ENCODE assay signal across 28 cellular contexts in genomic region chr17:55200904-55201608, GRCh38.
DNase-seq lines count a peak whose midpoint lies in the region; ATAC-seq, FAIRE-seq and TF ChIP-seq lines count a peak whose summit lies in the region.
"Had no signal": no experiment of that assay in that cellular context is flagged by ENCODE, and none has a peak within 500 bp of the region (broad histone marks: within the 10 kb centered on the region; RNA-seq: fewer than 3 reads in every experiment).

No MANE protein-coding gene starts in this region.

- no peak overlapping the region for H2AFZ ChIP-seq in H1 (ENCODE audit: low read length)
- peak overlapping the region; percentile 19 for H2AFZ ChIP-seq in neural cell (ENCODE audit: low read depth, low read length)
- H2AFZ ChIP-seq: PC-9 had no signal

- no peaks in the 10 kb centered on the region for H3K9me2 ChIP-seq in neural cell (ENCODE audit: insufficient read depth, low read length)

- no peak overlapping the region for H2BK5ac ChIP-seq in H1 (ENCODE audit: low read depth, low read length)

- FAIRE-seq in GM12892 (lab: Jason Lieb, UNC): peak; percentile 51
- FAIRE-seq in H1 (lab: Jason Lieb, UNC): peak; percentile 24
- FAIRE-seq: GM18507 had no signal

- no peak overlapping the region for H3K18ac ChIP-seq in H1 (ENCODE audit: extremely low read depth, low read length)

- H3K36me3 ChIP-seq in H1 (ENCODE audit: control insufficient read depth in 2 of 4, insufficient read depth in 4 of 4, low read length in 3 of 4) (no peaks in the 10 kb centered on the region), neural cell (ENCODE audit: insufficient read depth, low read length) (no peaks in the 10 kb centered on the region)
- H3K36me3 ChIP-seq: SJSA1 had no signal

- no peak for TF ChIP-seq RAD21 in H1 (IDR thresholded peaks at IDR 0.05 in 1 of 2, conservative IDR thresholded peaks at IDR 0.05 in 1 of 2; ENCODE audit: low read depth in 2 of 2, low read length in 2 of 2)
- TF ChIP-seq RAD21 in neural cell (conservative IDR thresholded peaks at IDR 0.05): no peak

- H4K20me1 ChIP-seq in H1 (replicated peaks in 1 of 2; ENCODE audit: control insufficient read depth in 1 of 2, insufficient read depth in 2 of 2, low read length in 2 of 2) (no peaks in the 10 kb centered on the region), neural cell (ENCODE audit: insufficient read depth) (no peaks in the 10 kb centered on the region)

- H3K27ac ChIP-seq in H1 (ENCODE audit: low read depth, low read length): no peak overlapping the region
- peak overlapping the region; percentile 70 for H3K27ac ChIP-seq in neural cell (ENCODE audit: low read length)
- H3K27ac ChIP-seq: A549, C4-2B, PC-9, SJSA1 had no signal

- no peak overlapping the region for H4K91ac ChIP-seq in H1 (replicated peaks; ENCODE audit: insufficient read length, low read length)

- no peak overlapping the region for H2BK20ac ChIP-seq in H1 (ENCODE audit: low read length)

- no peaks in the 10 kb centered on the region for H3K9me3 ChIP-seq in H1 (ENCODE audit: insufficient read depth in 2 of 2, low read depth in 1 of 2, low read length in 1 of 2)
- no peaks in the 10 kb centered on the region for H3K9me3 ChIP-seq in neural cell (ENCODE audit: low read length)
- H3K9me3 ChIP-seq: SJSA1 had no signal

- H3K56ac ChIP-seq in H1 (replicated peaks; ENCODE audit: insufficient read length, low read depth, low read length): no peak overlapping the region

- no peaks in the 10 kb centered on the region for H3K23me2 ChIP-seq in H1 (ENCODE audit: low read depth, low read length)

- no peak overlapping the region for H2BK15ac ChIP-seq in H1 (ENCODE audit: low read length)

- H3K4ac ChIP-seq in H1 (replicated peaks; ENCODE audit: insufficient read length, low read depth, low read length): no peak overlapping the region

- no peaks in the 10 kb centered on the region for H3K79me1 ChIP-seq in H1 (ENCODE audit: low read depth, low read length)

- H3K4me3 ChIP-seq in H1 (ENCODE audit: extremely low read depth in 1 of 4, insufficient read depth in 2 of 4, low read depth in 3 of 4, low read length in 4 of 4) (no peak overlapping the region), neural cell (ENCODE audit: low read length) (peak overlapping the region; percentile 44)
- H3K4me3 ChIP-seq: A549, PC-9, SJSA1 had no signal

- no peak overlapping the region for H4K5ac ChIP-seq in H1 (ENCODE audit: insufficient read length, low read depth, low read length)

- TF ChIP-seq CTCF in H1 (IDR thresholded peaks at IDR 0.05; ENCODE audit: control extremely low read depth in 1 of 3, insufficient read depth in 1 of 3, low read depth in 1 of 3, low read length in 3 of 3): no peak
- TF ChIP-seq CTCF in neural cell (IDR thresholded peaks at IDR 0.05; ENCODE audit: poor library complexity, severe bottlenecking): no peak

- H3F3A ChIP-seq in neural cell (ENCODE audit: insufficient read depth, low read length, poor library complexity, severe bottlenecking): no peaks in the 10 kb centered on the region

- H3K9ac ChIP-seq in H1 (replicated peaks in 1 of 4; ENCODE audit: extremely low read depth in 1 of 4, low read depth in 3 of 4, low read length in 3 of 4) (no peak overlapping the region), neural cell (ENCODE audit: low read length) (no peak overlapping the region)

- POLR2A ChIA-PET in H1 (lab: Charles Lee; ENCODE audit: partially characterized antibody): no interaction called here

- H3K4me2 ChIP-seq in H1 (ENCODE audit: insufficient read depth in 1 of 2, low read depth in 2 of 2, low read length in 2 of 2) (no peak overlapping the region), neural cell (ENCODE audit: low read length) (peak overlapping the region; percentile 57)
- H3K4me2 ChIP-seq: A549, PC-9 had no signal

- no peaks in the 10 kb centered on the region; a peak in 1 of 7 replicates for H3K4me1 ChIP-seq in H1 (replicated peaks in 1 of 4; ENCODE audit: control insufficient read depth in 3 of 4, insufficient read depth in 4 of 4, low read length in 3 of 4)
- H3K4me1 ChIP-seq: A549, Caco-2 had no signal

- H2BK120ac ChIP-seq in H1 (replicated peaks; ENCODE audit: low read depth, low read length): no peak overlapping the region

- no peak overlapping the region for H3K23ac ChIP-seq in H1 (ENCODE audit: insufficient read length)

- DNase-seq in GM12892 (ENCODE audit: insufficient read length) (no peak), OCI-M1 (lab: John Stamatoyannopoulos, UW) (peak; percentile 4), H1 (ENCODE audit: low read depth in 1 of 2, low spot score in 2 of 2) (no peak), EL (no peak), UCSD-AML1 (lab: John Stamatoyannopoulos, UW; ENCODE audit: unreplicated experiment) (no peak)
- DNase-seq: Caco-2; CD8-positive, alpha-beta T cell; DMS153; DND-41; H9; KBM-7; NCI-H1105 treated with DMSO at 0.1 percent for 48 hours; NCI-H146; NCI-H1930; NCI-H2107; NCI-H446 treated with DMSO at 0.1 percent for 48 hours; NCI-H526; NCI-H82; NK-92 treated with Interleukin-12 subunit alpha and Interleukin-12 subunit beta, amount 100 ng/mL, for 24 hours; PC-9; Right ventricle myocardium superior; SW 1271 had no signal

- no peak for TF ChIP-seq EP300 in H1 (IDR thresholded peaks at IDR 0.05; ENCODE audit: borderline replicate concordance in 1 of 2, low read depth in 2 of 2, low read length in 2 of 2)
- TF ChIP-seq EP300 in neural cell (conservative IDR thresholded peaks at IDR 0.05; ENCODE audit: poor library complexity, severe bottlenecking): peak; percentile 50

- H4K8ac ChIP-seq in H1 (ENCODE audit: extremely low read depth, insufficient read depth, low read length): no peak overlapping the region

- CTCF ChIA-PET in H1 (lab: Charles Lee; ENCODE audit: partially characterized antibody): interaction anchor here (2.2 kb wide), 1 partner anchor 195 kb away, joined by 7 read pairs; no protein-coding TSS in a partner anchor

- no peak overlapping the region for H3K14ac ChIP-seq in H1 (ENCODE audit: insufficient read length)

- H3K79me2 ChIP-seq in H1 (ENCODE audit: control insufficient read depth in 1 of 2, insufficient read depth in 2 of 2, low read length in 2 of 2) (no peaks in the 10 kb centered on the region), neural cell (replicated peaks; ENCODE audit: insufficient read depth, low read length) (no peaks in the 10 kb centered on the region)

- no peak for TF ChIP-seq POLR2A in GM12892 (IDR thresholded peaks at IDR 0.05; ENCODE audit: low read depth, low read length)
- no peak for TF ChIP-seq POLR2A in H1 (IDR thresholded peaks at IDR 0.05; ENCODE audit: control extremely low read depth in 1 of 2, low read depth in 2 of 2, low read length in 2 of 2)

- H3K27me3 ChIP-seq in H1 (replicated peaks in 1 of 4; ENCODE audit: control insufficient read depth in 3 of 4, extremely low read depth in 1 of 4, insufficient read depth in 3 of 4, low read length in 3 of 4) (no peaks in the 10 kb centered on the region), neural cell (ENCODE audit: insufficient read depth, low read depth, low read length) (no peaks in the 10 kb centered on the region)
- H3K27me3 ChIP-seq: SJSA1 had no signal

- no peak overlapping the region for H2BK12ac ChIP-seq in H1 (ENCODE audit: low read depth, low read length)

- H2AK5ac ChIP-seq in H1 (ENCODE audit: low read depth, low read length): no peak overlapping the region

- ATAC-seq in HG02981 (IDR thresholded peaks at IDR 0.05; ENCODE audit: unreplicated experiment): no peak
- ATAC-seq: A549; CD8-positive, alpha-beta T cell had no signal

- 87% methylated on average over 3 of the region's 3 CpGs; no CpG with 5 or more reads in 1 of the 2 experiments for WGBS in H1 (ENCODE audit: extremely low coverage in 1 of 2, insufficient coverage in 1 of 2, insufficient read length in 1 of 2, insufficient replicate concordance in 2 of 2, low coverage in 1 of 2, low lambda C conversion rate in 2 of 2, missing lambda C conversion rate in 1 of 2), 2 experiments

TF ChIP-seq in H1, 55 proteins besides CTCF, POLR2A, EP300 and RAD21 (continues in another document):
- TF ChIP-seq TAF7 (optimal IDR thresholded peaks at IDR 0.05; ENCODE audit: borderline replicate concordance, low read depth, low read length) (no peak), CTBP2 (IDR thresholded peaks at IDR 0.05; ENCODE audit: borderline replicate concordance, insufficient read depth, insufficient read length, low read length) (no peak), ZNF274 (IDR thresholded peaks at IDR 0.05; ENCODE audit: borderline replicate concordance, extremely low read depth, low read length) (no peak), TCF12 (IDR thresholded peaks at IDR 0.05; ENCODE audit: low read depth, low read length) (no peak), E2F6 (IDR thresholded peaks at IDR 0.05) (no peak), SRF (IDR thresholded peaks at IDR 0.05; ENCODE audit: low read depth, low read length) (no peak), SP2 (IDR thresholded peaks at IDR 0.05; ENCODE audit: low read length) (no peak), CHD2 (IDR thresholded peaks at IDR 0.05; ENCODE audit: low read length) (no peak), CHD1 (IDR thresholded peaks at IDR 0.05; ENCODE audit: low read depth, low read length) (no peak)

TF ChIP-seq in neural cell, 6 proteins besides CTCF, POLR2A, EP300 and RAD21 (continues in another document):
- TF ChIP-seq SMC3 (conservative IDR thresholded peaks at IDR 0.05; ENCODE audit: poor library complexity) (no peak), TAF1 (IDR thresholded peaks at IDR 0.05; ENCODE audit: low read depth) (no peak), REST (IDR thresholded peaks at IDR 0.05; ENCODE audit: borderline replicate concordance) (no peak)
